ENCODE assay signal across 8 cellular contexts in the genomic region with DNA sequence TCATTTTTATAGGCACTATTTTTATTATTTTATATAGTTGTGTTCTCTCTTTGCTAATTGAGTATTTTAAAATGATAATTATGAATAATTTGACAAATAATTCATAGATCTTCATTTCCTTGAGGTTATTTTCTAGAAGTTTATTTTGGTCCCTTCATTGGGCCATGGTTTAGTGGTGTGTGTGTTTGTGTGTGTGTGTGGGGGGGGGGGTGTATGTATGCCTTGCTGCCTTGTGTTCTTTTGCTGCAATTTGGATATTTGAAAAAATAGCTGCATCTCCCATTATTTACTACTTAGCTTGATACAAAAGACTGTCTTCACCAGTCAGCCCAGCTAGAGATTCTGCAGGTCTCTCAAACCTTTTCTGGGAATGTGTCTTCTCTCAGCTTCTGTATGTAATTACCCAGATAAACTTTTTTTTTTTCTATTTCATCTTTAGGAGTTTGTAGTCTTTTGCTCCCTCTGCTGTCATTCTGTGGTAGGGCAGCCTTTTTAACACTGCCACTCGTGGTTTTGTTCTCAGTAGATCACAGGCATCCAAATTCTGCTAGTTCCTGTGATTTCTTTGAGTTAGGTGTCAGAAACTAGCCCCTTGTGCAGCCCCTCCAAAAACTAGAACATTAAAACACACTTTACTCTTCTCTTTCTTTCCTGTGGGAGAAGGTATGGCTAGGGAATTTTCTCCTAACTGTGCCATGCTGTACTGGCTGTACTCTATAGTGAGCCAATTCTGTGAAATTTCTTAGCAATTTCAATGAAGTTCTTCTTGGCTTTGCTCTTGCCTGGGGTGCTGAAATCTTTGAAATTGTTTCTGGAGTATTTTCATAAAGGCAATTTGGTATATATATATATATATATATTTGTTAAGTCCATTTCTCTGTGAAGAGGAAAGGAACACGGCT.
DNase-seq lines count a peak whose midpoint lies in the region; ATAC-seq lines count a peak whose summit lies in the region.

No MANE protein-coding gene starts in this region.

- ATAC-seq in GM19463 (IDR thresholded peaks at IDR 0.05; ENCODE audit: unreplicated experiment) (peak; percentile 83), HG03103 (IDR thresholded peaks at IDR 0.05; ENCODE audit: low read depth, unreplicated experiment) (peak; percentile 75)

- peak; percentile 7 for DNase-seq in DMS153 treated with DMSO at 0.1 percent for 48 hours (lab: John Stamatoyannopoulos, UW; ENCODE audit: unreplicated experiment)
- peak; percentile 22 for DNase-seq in NCI-H187 treated with DMSO at 0.1 percent for 48 hours (lab: John Stamatoyannopoulos, UW)
- DNase-seq in SW480 (ENCODE audit: low spot score): peak; percentile 26
- peak; percentile 11 for DNase-seq in cerebellar cortex (ENCODE audit: low spot score)
- DNase-seq in islet precursor cell: peak; percentile 63
- DNase-seq in stimulated activated CD4-positive, alpha-beta T cell treated with anti-CD3 and anti-CD28 coated beads, Interleukin-1b, Interleukin-23, amount 100 ng/mL, for 48 hours: peak; percentile 23

Comparison
In these comparisons a context has a peak if more than half of its experiments do, and no peak if none do; other contexts are left out.
1. Peak in every context shown above with its lines: DNase-seq and ATAC-seq.
2. DNase-seq: peak in every context shown above with its lines; median percentile 63 in islet precursor cell; 26 in SW480; 23 in stimulated activated CD4-positive, alpha-beta T cell treated with anti-CD3 and anti-CD28 coated beads, Interleukin-1b, Interleukin-23, amount 100 ng/mL, for 48 hours; 22 in NCI-H187 treated with DMSO at 0.1 percent for 48 hours; 11 in cerebellar cortex; 7 in DMS153 treated with DMSO at 0.1 percent for 48 hours.